1 cellular context compared by ENCODE assay signal in genomic region chr12:74563927-74564326, GRCh38.
TF ChIP-seq lines count a peak whose summit lies in the region.

No MANE protein-coding gene starts in this region.

TF ChIP-seq in GM23338, 12 proteins besides CTCF, POLR2A, EP300 and RAD21 (continued from another document):
- TF ChIP-seq ZNF462 (CRISPR knock-in tag; IDR thresholded peaks at IDR 0.05) (no peak), STAT1 (IDR thresholded peaks at IDR 0.05; ENCODE audit: unreplicated experiment) (no peak), ZNF114 (CRISPR knock-in tag; IDR thresholded peaks at IDR 0.05) (no peak), POLR2AphosphoS5 (IDR thresholded peaks at IDR 0.05; ENCODE audit: low read depth) (no peak), EZH2 (IDR thresholded peaks at IDR 0.05; ENCODE audit: low read depth, unreplicated experiment) (no peak)
